Comparison of ENCODE assay signal across 11 cellular contexts in the genomic region with DNA sequence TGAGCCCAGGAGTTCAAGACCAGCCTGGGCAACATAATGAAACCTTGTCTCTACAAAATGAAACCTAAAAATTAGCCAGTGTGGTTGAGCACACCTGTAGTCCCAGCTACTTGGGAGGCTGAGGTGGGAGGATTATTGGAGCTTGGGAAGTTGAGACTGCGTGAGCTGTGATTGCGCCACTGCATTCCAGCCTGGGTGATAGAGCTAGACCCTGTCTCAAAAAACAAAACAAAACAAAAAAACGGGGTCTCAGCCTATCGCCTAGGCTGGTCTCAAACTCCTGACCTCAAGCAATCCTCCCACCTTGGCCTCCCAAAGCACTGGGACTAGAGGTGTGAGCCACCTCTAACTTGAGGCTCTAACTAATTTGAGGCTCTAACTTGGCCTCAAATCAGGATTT. TPM values are rescaled to one million over a fixed set of nuclear protein-coding genes. Genes with fewer than 3 reads are reported as not detected.
"Had no signal": no experiment of that assay in that cellular context is flagged by ENCODE, and none has a peak within 500 bp of the region (broad histone marks: within the 10 kb centered on the region; RNA-seq: fewer than 3 reads in every experiment).

No MANE protein-coding gene starts in this region.

- H3K27ac Mint-ChIP-seq: GM23338, H9, HFFc6 had no signal

- FAIRE-seq: H1, H54 had no signal

- H3K4me3 ChIP-seq: GM23248, GM23338, HAP-1 had no signal

- H2AFZ ChIP-seq: GM23248, GM23338 had no signal

- ATAC-seq: GM23338, HCT116 had no signal

- DNase-seq: GM23248, GOT3, H7, H9, HCEC 1CT had no signal

- H3K4me1 Mint-ChIP-seq: GM23338 had no signal

- H3K4me2 ChIP-seq: GM23338 had no signal

- H3K9me3 Mint-ChIP-seq: HFFc6 had no signal

- H3K27ac ChIP-seq: GM23248 had no signal

- H3K9ac ChIP-seq: GM23248 had no signal

- H3K9me3 ChIP-seq: HAP-1 had no signal

- H3K4me1 ChIP-seq: HAP-1 had no signal

- H3K4me3 Mint-ChIP-seq: GM23338, H9, HFFc6 had no signal

RNA-seq across cellular contexts. Expression of a gene that starts 46.8 kb away (rescaled TPM):
- total RNA-seq: H1 had no signal
- polyA plus RNA-seq: GM23338 had no signal
